1 cellular context compared by ENCODE assay signal in the genomic region with DNA sequence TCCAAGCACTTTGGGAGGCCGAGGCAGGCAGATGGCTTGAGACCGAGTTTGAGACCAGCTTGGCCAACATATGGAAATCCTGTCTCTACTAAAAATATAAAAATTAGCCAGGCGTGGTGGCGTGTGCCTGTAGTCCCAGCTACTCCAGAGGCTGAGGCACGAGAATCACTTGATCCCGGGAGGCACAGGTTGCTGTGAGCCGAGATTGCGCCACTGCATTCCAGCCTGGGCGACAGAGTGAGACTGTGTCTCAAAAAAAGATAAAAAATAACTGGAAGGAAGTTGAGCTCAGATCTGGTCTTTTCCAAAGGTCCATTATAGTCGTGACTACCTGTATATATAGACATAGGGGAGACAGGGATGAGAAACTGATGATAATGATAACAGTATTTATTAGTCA. TPM values are rescaled to one million over a fixed set of nuclear protein-coding genes. Genes with fewer than 3 reads are reported as not detected.
"Had no signal": no experiment of that assay in that cellular context is flagged by ENCODE, and none has a peak within 500 bp of the region (broad histone marks: within the 10 kb centered on the region; RNA-seq: fewer than 3 reads in every experiment).

No MANE protein-coding gene starts in this region.

RNA-seq across cellular contexts. Expression of gene SH2D3A, which starts 18.7 kb away (rescaled TPM):
- total RNA-seq: SJCRH30 had no signal

RNA-seq across cellular contexts. Expression of gene VAV1, which starts 24.0 kb away (rescaled TPM):
- total RNA-seq: SJCRH30 had no signal

RNA-seq across cellular contexts. Expression of gene C3, which starts 28.1 kb away (rescaled TPM):
- total RNA-seq: SJCRH30 had no signal
